In the genomic region with DNA sequence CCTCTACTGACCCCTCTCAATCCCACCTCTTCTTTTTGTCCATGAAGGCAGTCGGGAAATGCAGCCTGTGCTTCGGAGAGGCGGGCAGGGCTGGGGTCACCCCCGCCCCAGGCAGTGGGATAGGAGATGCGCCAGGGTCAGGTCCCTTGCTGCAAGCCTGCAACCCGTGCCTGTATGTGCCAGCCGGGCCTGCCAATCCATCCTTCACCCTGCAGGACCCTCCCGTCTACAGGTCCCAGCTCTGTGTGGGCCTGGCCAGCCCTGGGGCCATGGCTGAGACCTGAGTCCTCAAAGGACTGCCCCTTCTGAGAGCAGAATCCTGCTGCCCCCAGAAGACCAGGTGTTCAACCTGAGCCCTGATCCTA, we compare ENCODE assay signal across 17 cellular contexts. TPM values are rescaled to one million over a fixed set of nuclear protein-coding genes. Genes with fewer than 3 reads are reported as not detected.
"Had no signal": no experiment of that assay in that cellular context is flagged by ENCODE, and none has a peak within 500 bp of the region (broad histone marks: within the 10 kb centered on the region; RNA-seq: fewer than 3 reads in every experiment).

No MANE protein-coding gene starts in this region.

- H3K4me3 ChIP-seq: heart left ventricle, left lung, psoas muscle, tibial artery had no signal

- H3K27me3 Mint-ChIP-seq: activated naive CD8-positive, alpha-beta T cell treated with anti-CD3 and anti-CD28 coated beads, Interleukin-2, amount 50 U/mL, for 24 hours; natural killer cell treated with Interleukin-12 subunit alpha and Interleukin-12 subunit beta and Interleukin-15 and Interleukin-18, amount 100 ng/mL, for 72 hours had no signal

- H3K27ac Mint-ChIP-seq: activated naive CD8-positive, alpha-beta T cell treated with anti-CD3 and anti-CD28 coated beads, Interleukin-2, amount 50 U/mL, for 24 hours; memory B cell; natural killer cell treated with Interleukin-12 subunit alpha and Interleukin-12 subunit beta and Interleukin-15 and Interleukin-18, amount 100 ng/mL, for 72 hours; WTC11 had no signal

- H3K4me1 Mint-ChIP-seq: activated naive CD8-positive, alpha-beta T cell treated with anti-CD3 and anti-CD28 coated beads, Interleukin-2, amount 50 U/mL, for 24 hours; WTC11 had no signal

- H3K4me1 ChIP-seq: heart left ventricle, left lung, psoas muscle had no signal

- H3K36me3 Mint-ChIP-seq: memory B cell; natural killer cell treated with Interleukin-12 subunit alpha and Interleukin-12 subunit beta and Interleukin-15 and Interleukin-18, amount 100 ng/mL, for 72 hours; WTC11 had no signal

- H3K36me3 ChIP-seq: heart left ventricle, left lung, tibial artery had no signal

- H3K27me3 ChIP-seq: left lung had no signal

- H3K9me3 ChIP-seq: psoas muscle, tibial artery had no signal

- H3K4me3 Mint-ChIP-seq: activated naive CD8-positive, alpha-beta T cell treated with anti-CD3 and anti-CD28 coated beads, Interleukin-2, amount 50 U/mL, for 24 hours; memory B cell; natural killer cell treated with Interleukin-12 subunit alpha and Interleukin-12 subunit beta and Interleukin-15 and Interleukin-18, amount 100 ng/mL, for 72 hours; WTC11 had no signal

- DNase-seq: activated CD4-positive, alpha-beta T cell treated with anti-CD3 and anti-CD28 coated beads for 48 hours; activated naive CD4-positive, alpha-beta T cell treated with Interleukin-2 at 50 U/mL for 16 hours; activated naive CD8-positive, alpha-beta T cell treated with anti-CD3 and anti-CD28 coated beads, Interleukin-2, amount 50 U/mL, for 24 hours; cerebellar nuclear complex; dermis blood vessel endothelial cell; occipital lobe; stimulated activated CD4-positive, alpha-beta T cell treated with anti-CD3 and anti-CD28 coated beads, Interleukin-12 subunit alpha, Interleukin-12 subunit beta, amount 100 ng/mL, for 4 hours; T-helper 2 cell had no signal

- H3K27ac ChIP-seq: heart left ventricle, left lung, psoas muscle, tibial artery had no signal

- H3K9me3 Mint-ChIP-seq: activated naive CD8-positive, alpha-beta T cell treated with anti-CD3 and anti-CD28 coated beads, Interleukin-2, amount 50 U/mL, for 24 hours; natural killer cell treated with Interleukin-12 subunit alpha and Interleukin-12 subunit beta and Interleukin-15 and Interleukin-18, amount 100 ng/mL, for 72 hours had no signal

RNA-seq across cellular contexts. Expression of a gene that starts 10.9 kb away (rescaled TPM):
- total RNA-seq: dermis blood vessel endothelial cell, psoas muscle had no signal
- polyA plus RNA-seq: aorta had no signal

RNA-seq across cellular contexts. Expression of a gene that starts 42.3 kb away (rescaled TPM):
- total RNA-seq: dermis blood vessel endothelial cell, epithelial cell of proximal tubule had no signal

RNA-seq across cellular contexts. Expression of a gene that starts 42.4 kb away (rescaled TPM):
- total RNA-seq: dermis blood vessel endothelial cell, epithelial cell of proximal tubule, occipital lobe, WTC11 had no signal
